Comparison of ENCODE assay signal across 23 cellular contexts in the genomic region with DNA sequence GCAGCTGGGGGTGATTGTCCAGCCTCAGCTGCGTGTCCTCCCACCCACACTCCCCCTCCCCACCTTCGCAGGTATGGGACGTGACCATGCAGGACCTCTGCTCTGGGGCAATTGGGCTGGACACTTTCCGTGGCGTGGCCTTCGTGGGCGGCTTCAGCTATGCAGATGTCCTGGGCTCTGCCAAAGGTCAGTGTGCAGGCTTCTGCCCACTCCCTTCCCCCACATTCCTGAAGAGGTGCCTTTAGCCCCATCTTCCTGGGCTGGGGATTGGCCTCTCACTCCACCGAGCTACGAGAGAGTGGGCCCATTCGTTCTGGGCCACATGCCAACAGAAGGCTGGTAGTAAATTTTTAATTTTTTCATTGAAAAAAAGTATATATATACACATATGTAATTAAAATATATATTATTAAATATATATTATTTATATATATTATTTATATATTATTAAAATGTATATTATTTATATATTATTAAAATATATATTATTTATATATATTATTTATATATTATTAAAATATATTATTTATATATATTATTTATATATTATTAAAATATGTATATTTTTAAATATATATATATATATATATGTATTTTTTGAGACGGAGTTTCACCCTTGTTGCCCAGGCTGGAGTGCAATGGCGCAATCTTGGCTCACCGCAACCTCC. TPM values are rescaled to one million over a fixed set of nuclear protein-coding genes. Genes with fewer than 3 reads are reported as not detected.
A peak's percentile ranks its signal among the peaks of the same experiment; 100 is the strongest.
DNase-seq lines count a peak whose midpoint lies in the region; ATAC-seq, FAIRE-seq and TF ChIP-seq lines count a peak whose summit lies in the region.
"Had no signal": no experiment of that assay in that cellular context is flagged by ENCODE, and none has a peak within 500 bp of the region (broad histone marks: within the 10 kb centered on the region; RNA-seq: fewer than 3 reads in every experiment).

No MANE protein-coding gene starts in this region.

- no TSS peak for BruUV-seq in GM12878 (replicated peaks; lab: Mats Ljungman, UMichigan)

- H3K9me3 ChIP-seq in GM12878 (replicated peaks; ENCODE audit: control insufficient read depth, insufficient read depth, low read length) (no peaks in the 10 kb centered on the region), osteoblast (ENCODE audit: low read depth, low read length) (no peaks in the 10 kb centered on the region), suprapubic skin (no peaks in the 10 kb centered on the region)
- H3K9me3 ChIP-seq: BLaER1, MG63, SK-N-SH had no signal

- no peaks in the 10 kb centered on the region for H3K27me3 ChIP-seq in GM12878 (replicated peaks in 1 of 2; ENCODE audit: control insufficient read depth in 2 of 2, insufficient read depth in 2 of 2, low read length in 1 of 2)
- H3K27me3 ChIP-seq in osteoblast (ENCODE audit: insufficient read depth, low read length), result no peaks in the 10 kb centered on the region
- H3K27me3 ChIP-seq in suprapubic skin, result no peaks in the 10 kb centered on the region
- H3K27me3 ChIP-seq: BLaER1, MG63 had no signal

- H3K36me3 ChIP-seq in GM12878 (ENCODE audit: control insufficient read depth in 2 of 2, insufficient read depth in 2 of 2, low read length in 1 of 2), result peaks cover 22 to 39% of the 10 kb centered on the region in 2 experiments; a peak in 3 of 4 replicates
- H3K36me3 ChIP-seq in osteoblast (ENCODE audit: insufficient read depth, low read length), result peaks cover 43% of the 10 kb centered on the region
- H3K36me3 ChIP-seq in suprapubic skin, result peaks cover 74% of the 10 kb centered on the region

- H3K4me2 ChIP-seq in GM12878 (ENCODE audit: control insufficient read depth, insufficient read depth) (no peak overlapping the region), osteoblast (ENCODE audit: insufficient read depth, low read length) (no peak overlapping the region)
- H3K4me2 ChIP-seq: BLaER1, SK-N-SH had no signal

- CTCF ChIA-PET in GM12878 (lab: Yijun Ruan, JAX), result no interaction called here

- no peak for ATAC-seq in GM12878

- TF ChIP-seq POLR2A in GM12878 (IDR thresholded peaks at IDR 0.05; ENCODE audit: low read depth, low read length) (0 out of 2 replicates have a peak, but pooled peaks have one; percentile 16), suprapubic skin (IDR thresholded peaks at IDR 0.05) (no peak)

- no peak overlapping the region for H3K9ac ChIP-seq in GM12878 (ENCODE audit: control insufficient read depth, insufficient read depth, low read length)
- H3K9ac ChIP-seq: BLaER1, GM23248, SK-N-SH had no signal

- whole genome bisulfite sequencing in GM12878 (ENCODE audit: insufficient coverage, insufficient replicate concordance, low lambda C conversion rate, missing lambda C conversion rate), result over 99% methylated on average over 13 of the region's 13 CpGs
- WGBS in suprapubic skin, result 92% methylated on average over 7 of the region's 13 CpGs

- H3K79me2 ChIP-seq in GM12878 (ENCODE audit: control insufficient read depth, insufficient read depth, low read length) (no peaks in the 10 kb centered on the region), osteoblast (ENCODE audit: insufficient read depth, low read length) (no peaks in the 10 kb centered on the region)

- RAD21 ChIA-PET in GM12878 (lab: Charles Lee; ENCODE audit: unreplicated experiment), result interaction anchor here (0.6 kb wide), 1 partner anchor 285 kb away, joined by 3 read pairs; no protein-coding TSS in a partner anchor

- H4K20me1 ChIP-seq in GM12878 (ENCODE audit: control insufficient read depth, insufficient read depth), result no peaks in the 10 kb centered on the region
- no peaks in the 10 kb centered on the region for H4K20me1 ChIP-seq in osteoblast (ENCODE audit: insufficient read depth, low read length)

- POLR2A ChIA-PET in GM12878 (lab: Charles Lee), result interaction anchor here (0.9 kb wide), 1 partner anchor 21 kb away, joined by 3 read pairs; a partner anchor contains a TSS

- H2AFZ ChIP-seq in GM12878 (ENCODE audit: control insufficient read depth, low read depth, low read length) (no peak overlapping the region), osteoblast (ENCODE audit: low read length) (no peak overlapping the region)
- H2AFZ ChIP-seq: GM23248 had no signal

- TF ChIP-seq CTCF in GM12878 (IDR thresholded peaks at IDR 0.05 in 2 of 3, conservative IDR thresholded peaks at IDR 0.05 in 1 of 3; ENCODE audit: control insufficient read depth in 2 of 3, extremely low read depth in 1 of 3, insufficient read depth in 1 of 3, low read depth in 3 of 3, low read length in 3 of 3) (no peak), osteoblast (IDR thresholded peaks at IDR 0.05; ENCODE audit: extremely low read depth, low read depth, low read length) (no peak), suprapubic skin (IDR thresholded peaks at IDR 0.05) (no peak)

- H3K27ac ChIP-seq in GM12878 (ENCODE audit: control insufficient read depth, insufficient read depth) (no peak overlapping the region), osteoblast (ENCODE audit: low read depth, low read length) (no peak overlapping the region), suprapubic skin (no peak overlapping the region)
- H3K27ac ChIP-seq: BLaER1, GM23248 had no signal

- no peak for DNase-seq in GM12878 (ENCODE audit: low read depth, low spot score)
- DNase-seq in osteoblast (ENCODE audit: insufficient read length, low spot score, missing footprints), result peak; percentile 60
- no peak for DNase-seq in suprapubic skin (ENCODE audit: low spot score in 2 of 2)
- no peak for DNase-seq in G401 (ENCODE audit: low spot score)
- DNase-seq: CD4-positive, CD25-positive, alpha-beta regulatory T cell; DMS153; DND-41; GM23248; H7; IMR-90; KG1; MG63; NCI-H1105 treated with DMSO at 0.1 percent for 48 hours; NCI-H146; NCI-H1930; NCI-H2107; NCI-H524 treated with DMSO at 0.1 percent for 48 hours; NCI-H774; SK-N-SH had no signal

- SMC1A ChIA-PET in GM12878 (lab: Charles Lee; ENCODE audit: uncharacterized antibody, unreplicated experiment), result no interaction called here

- FAIRE-seq in G401.6 (lab: Jason Lieb, UNC) (peak; percentile 97), GM12878 (lab: Jason Lieb, UNC) (no peak)

- in situ Hi-C loops in GM12878 (cut with MboI) (no loop called here), G401 (cut with HindIII; ENCODE audit: low sequenced_read_pairs) (no loop called here)

- H3K4me1 ChIP-seq in GM12878 (ENCODE audit: control insufficient read depth, insufficient read depth, low read length), result no peaks in the 10 kb centered on the region
- no peaks in the 10 kb centered on the region for H3K4me1 ChIP-seq in osteoblast (ENCODE audit: insufficient read depth, low read length)
- no peaks in the 10 kb centered on the region for H3K4me1 ChIP-seq in suprapubic skin

- H3K4me3 ChIP-seq in GM12878 (no peak overlapping the region), osteoblast (ENCODE audit: insufficient read depth, low read length) (no peak overlapping the region), suprapubic skin (no peak overlapping the region)
- H3K4me3 ChIP-seq: BLaER1, GM23248, MG63 had no signal

- TF ChIP-seq EP300 in GM12878 (IDR thresholded peaks at IDR 0.05; ENCODE audit: borderline replicate concordance in 1 of 2, control insufficient read depth in 1 of 2, low read depth in 2 of 2, low read length in 2 of 2) (no peak), suprapubic skin (IDR thresholded peaks at IDR 0.05) (no peak)

- no peak for TF ChIP-seq RAD21 in GM12878 (IDR thresholded peaks at IDR 0.05; ENCODE audit: insufficient read depth, low read depth, low read length)

- intact Hi-C loops in GM12878 (cut with micrococcal nuclease; ENCODE audit: unreplicated experiment), result no loop called here

RNA-seq across cellular contexts. Expression of a gene that starts 18.5 kb away (rescaled TPM):
- total RNA-seq in GM12878 (2013; cell fraction: nucleolus; rRNA removed), result 63.4 and 75.4 TPM in 2 replicates
- 65.5 and 73.4 TPM in 2 replicates for total RNA-seq in GM12878 (2014; rRNA removed)
- 25.8 and 30.3 TPM in 2 replicates for total RNA-seq in GM12878 (2014; rRNA removed; fragmentation: Illumina TruSeq; extraction: Trizol)
- 113 and 122 TPM in 2 replicates for total RNA-seq in GM12878 (2021)
- 23.9 TPM for polyA plus RNA-seq in GM12878 (2011; ENCODE audit: low read depth)
- polyA plus RNA-seq in GM12878 (2011; rRNA removed), result 18.8 and 42.4 TPM in 2 replicates
- 34.4 and 37.7 TPM in 2 replicates for polyA plus RNA-seq in GM12878 (2011; cell fraction: cytosol; rRNA removed)
- 85.3 and 143 TPM in 2 replicates for polyA plus RNA-seq in GM12878 (2011; cell fraction: nucleus; rRNA removed)
- 24.8 and 37.2 TPM in 2 replicates for polyA plus RNA-seq in GM12878 (2012)
- 31.3 and 36.4 TPM in 2 replicates for polyA plus RNA-seq in GM12878 (2014; fragmentation: Illumina TruSeq; extraction: Trizol)
- 10 to 100 TPM; 13.9 to 16.1 TPM for polyA plus RNA-seq in GM12878 (2014; fragmentation: Nextera tagmentation; extraction: Ambion mirVana)
- 51.9 and 63.8 TPM in 2 replicates for polyA plus RNA-seq in GM12878 (2014; rRNA removed)
- polyA plus RNA-seq in GM12878 (2016; fragmentation: Nextera tagmentation; extraction: Ambion mirVana), result 10 to 100 TPM; 72.1 to 77.0 TPM
- polyA minus RNA-seq in GM12878 (2011; rRNA and poly(A)+ RNA removed), result 56.5 and 90.4 TPM in 2 replicates
- polyA minus RNA-seq in GM12878 (2011; cell fraction: cytosol; rRNA and poly(A)+ RNA removed), result 34.6 and 38.9 TPM in 2 replicates
- polyA minus RNA-seq in GM12878 (2011; cell fraction: nucleus; rRNA and poly(A)+ RNA removed), result 38.6 and 68.2 TPM in 2 replicates
- total RNA-seq in osteoblast, result 14.1 and 18.8 TPM in 2 replicates
- 10 to 100 TPM; 13.0 to 35.1 (median 16.7) TPM for total RNA-seq in suprapubic skin
- total RNA-seq in G401 (2014; rRNA removed; shearing (Covaris generic)), result 133 and 173 TPM in 2 replicates

RNA-seq across cellular contexts. Expression of a gene that starts 19.8 kb away (rescaled TPM):
- 125 and 136 TPM in 2 replicates for total RNA-seq in GM12878 (2013; cell fraction: nucleolus; rRNA removed)
- 13.9 and 14.6 TPM in 2 replicates for total RNA-seq in GM12878 (2014; rRNA removed)
- 9.9 and 12.3 TPM in 2 replicates for total RNA-seq in GM12878 (2014; rRNA removed; fragmentation: Illumina TruSeq; extraction: Trizol)
- 40.7 and 45.7 TPM in 2 replicates for total RNA-seq in GM12878 (2021)
- polyA plus RNA-seq in GM12878 (2011; ENCODE audit: low read depth), result 16.0 TPM
- 16.9 and 26.5 TPM in 2 replicates for polyA plus RNA-seq in GM12878 (2011; rRNA removed)
- 23.3 and 39.5 TPM in 2 replicates for polyA plus RNA-seq in GM12878 (2011; cell fraction: cytosol; rRNA removed)
- polyA plus RNA-seq in GM12878 (2011; cell fraction: nucleus; rRNA removed), result 259 and 294 TPM in 2 replicates
- 34.3 and 34.5 TPM in 2 replicates for polyA plus RNA-seq in GM12878 (2012)
- 25.5 and 26.4 TPM in 2 replicates for polyA plus RNA-seq in GM12878 (2014; fragmentation: Illumina TruSeq; extraction: Trizol)
- 1 to 10 TPM; 6.6 to 7.0 TPM for polyA plus RNA-seq in GM12878 (2014; fragmentation: Nextera tagmentation; extraction: Ambion mirVana)
- 23.5 and 30.2 TPM in 2 replicates for polyA plus RNA-seq in GM12878 (2014; rRNA removed)
- 10 to 100 TPM; 27.5 to 28.5 TPM for polyA plus RNA-seq in GM12878 (2016; fragmentation: Nextera tagmentation; extraction: Ambion mirVana)
- polyA minus RNA-seq in GM12878 (2011; rRNA and poly(A)+ RNA removed), result 44.8 and 48.2 TPM in 2 replicates
- polyA minus RNA-seq in GM12878 (2011; cell fraction: cytosol; rRNA and poly(A)+ RNA removed), result 7.7 and 12.4 TPM in 2 replicates
- polyA minus RNA-seq in GM12878 (2011; cell fraction: nucleus; rRNA and poly(A)+ RNA removed), result 110 and 134 TPM in 2 replicates
- total RNA-seq in osteoblast, result 6.2 and 7.6 TPM in 2 replicates
- total RNA-seq in suprapubic skin, result 10 to 100 TPM; 16.8 to 58.1 (median 22.3) TPM
- total RNA-seq in G401 (2014; rRNA removed; shearing (Covaris generic)), result 15.0 and 22.9 TPM in 2 replicates

RNA-seq across cellular contexts. Expression of a gene that starts 20.9 kb away (rescaled TPM):
- 3.2 and 3.6 TPM in 2 replicates for total RNA-seq in GM12878 (2013; cell fraction: nucleolus; rRNA removed)
- 48.8 and 52.3 TPM in 2 replicates for total RNA-seq in GM12878 (2014; rRNA removed)
- 26.9 and 30.1 TPM in 2 replicates for total RNA-seq in GM12878 (2014; rRNA removed; fragmentation: Illumina TruSeq; extraction: Trizol)
- total RNA-seq in GM12878 (2021), result 41.9 and 48.9 TPM in 2 replicates
- 24.4 TPM for polyA plus RNA-seq in GM12878 (2011; ENCODE audit: low read depth)
- 37.0 and 63.3 TPM in 2 replicates for polyA plus RNA-seq in GM12878 (2011; rRNA removed)
- 88.3 and 119 TPM in 2 replicates for polyA plus RNA-seq in GM12878 (2011; cell fraction: cytosol; rRNA removed)
- polyA plus RNA-seq in GM12878 (2011; cell fraction: nucleus; rRNA removed), result 84.7 and 108 TPM in 2 replicates
- polyA plus RNA-seq in GM12878 (2012), result 33.7 and 42.9 TPM in 2 replicates
- polyA plus RNA-seq in GM12878 (2014; fragmentation: Illumina TruSeq; extraction: Trizol), result 31.3 and 47.5 TPM in 2 replicates
- polyA plus RNA-seq in GM12878 (2014; fragmentation: Nextera tagmentation; extraction: Ambion mirVana), result 100 to 1,000 TPM; 123 to 181 TPM
- polyA plus RNA-seq in GM12878 (2014; rRNA removed), result 59.5 and 67.1 TPM in 2 replicates
- 10 to 100 TPM; 87.2 to 91.4 TPM for polyA plus RNA-seq in GM12878 (2016; fragmentation: Nextera tagmentation; extraction: Ambion mirVana)
- 23.9 and 48.8 TPM in 2 replicates for polyA minus RNA-seq in GM12878 (2011; rRNA and poly(A)+ RNA removed)
- 24.4 and 24.7 TPM in 2 replicates for polyA minus RNA-seq in GM12878 (2011; cell fraction: cytosol; rRNA and poly(A)+ RNA removed)
- polyA minus RNA-seq in GM12878 (2011; cell fraction: nucleus; rRNA and poly(A)+ RNA removed), result 10.2 and 14.9 TPM in 2 replicates
- 8.0 and 8.3 TPM in 2 replicates for total RNA-seq in osteoblast
- total RNA-seq in suprapubic skin, result 10 to 100 TPM; 12.6 to 16.3 (median 13.7) TPM
- 54.4 and 65.3 TPM in 2 replicates for total RNA-seq in G401 (2014; rRNA removed; shearing (Covaris generic))

RNA-seq across cellular contexts. Expression of a gene that starts 27.6 kb away (rescaled TPM):
- total RNA-seq in GM12878 (2013; cell fraction: nucleolus; rRNA removed), result 5.0 and 6.5 TPM in 2 replicates
- 1.6 and 1.7 TPM in 2 replicates for total RNA-seq in GM12878 (2014; rRNA removed)
- total RNA-seq in GM12878 (2014; rRNA removed; fragmentation: Illumina TruSeq; extraction: Trizol), result 1.1 and 1.5 TPM in 2 replicates
- 3.4 and 4.7 TPM in 2 replicates for total RNA-seq in GM12878 (2021)
- 1.7 TPM for polyA plus RNA-seq in GM12878 (2011; ENCODE audit: low read depth)
- polyA plus RNA-seq in GM12878 (2011; rRNA removed), result 0.91 and 2.0 TPM in 2 replicates
- 2.4 and 2.8 TPM in 2 replicates for polyA plus RNA-seq in GM12878 (2011; cell fraction: cytosol; rRNA removed)
- 12.6 and 18.6 TPM in 2 replicates for polyA plus RNA-seq in GM12878 (2011; cell fraction: nucleus; rRNA removed)
- 2.8 and 3.0 TPM in 2 replicates for polyA plus RNA-seq in GM12878 (2012)
- polyA plus RNA-seq in GM12878 (2014; fragmentation: Illumina TruSeq; extraction: Trizol), result 2.6 and 3.2 TPM in 2 replicates
- 1 to 10 TPM; 1.2 to 2.3 TPM for polyA plus RNA-seq in GM12878 (2014; fragmentation: Nextera tagmentation; extraction: Ambion mirVana)
- polyA plus RNA-seq in GM12878 (2014; rRNA removed), result 4.2 and 4.6 TPM in 2 replicates
- polyA plus RNA-seq in GM12878 (2016; fragmentation: Nextera tagmentation; extraction: Ambion mirVana), result 1 to 10 TPM; 1.8 to 2.2 TPM
- polyA minus RNA-seq in GM12878 (2011; rRNA and poly(A)+ RNA removed), result 2.0 and 2.2 TPM in 2 replicates
- 0.53 and 1.1 TPM in 2 replicates for polyA minus RNA-seq in GM12878 (2011; cell fraction: cytosol; rRNA and poly(A)+ RNA removed)
- 2.8 and 6.6 TPM in 2 replicates for polyA minus RNA-seq in GM12878 (2011; cell fraction: nucleus; rRNA and poly(A)+ RNA removed)
- total RNA-seq in osteoblast, result 1.1 and 2.1 TPM in 2 replicates
- total RNA-seq in suprapubic skin, result 1 to 10 TPM in 3 of 4 donors, under 1 TPM in 1; 0.80 to 2.4 (median 1.5) TPM
- 0.68 and 1.7 TPM in 2 replicates for total RNA-seq in G401 (2014; rRNA removed; shearing (Covaris generic))

RNA-seq across cellular contexts. Expression of a gene that starts 42.4 kb away (rescaled TPM):
- total RNA-seq in GM12878 (2013; cell fraction: nucleolus; rRNA removed), result not detected in 2 replicates
- total RNA-seq in GM12878 (2014; rRNA removed) (not detected in 2 replicates), GM12878 (2014; rRNA removed; fragmentation: Illumina TruSeq; extraction: Trizol) (not detected in 2 replicates), GM12878 (2021) (not detected in 2 replicates), osteoblast (not detected in 2 replicates), suprapubic skin (10 to 100 TPM in 2 of 4 donors, 1 to 10 TPM in 2; 2.3 to 22.2 (median 11.0) TPM)
- polyA plus RNA-seq in GM12878 (2011; ENCODE audit: low read depth), result not detected
- polyA plus RNA-seq in GM12878 (2011; rRNA removed) (not detected in 2 replicates), GM12878 (2014; fragmentation: Illumina TruSeq; extraction: Trizol) (not detected in 2 replicates), GM12878 (2014; fragmentation: Nextera tagmentation; extraction: Ambion mirVana) (not detected), GM12878 (2014; rRNA removed) (not detected in 2 replicates), GM12878 (2016; fragmentation: Nextera tagmentation; extraction: Ambion mirVana) (not detected)
- not detected in 2 replicates for polyA plus RNA-seq in GM12878 (2011; cell fraction: cytosol; rRNA removed)
- polyA plus RNA-seq in GM12878 (2011; cell fraction: nucleus; rRNA removed), result not detected in 2 replicates
- not detected in 2 replicates for polyA plus RNA-seq in GM12878 (2012)
- not detected in 2 replicates for polyA minus RNA-seq in GM12878 (2011; rRNA and poly(A)+ RNA removed)
- not detected in 2 replicates for polyA minus RNA-seq in GM12878 (2011; cell fraction: cytosol; rRNA and poly(A)+ RNA removed)
- polyA minus RNA-seq in GM12878 (2011; cell fraction: nucleus; rRNA and poly(A)+ RNA removed), result not detected in 2 replicates
- total RNA-seq in G401 (2014; rRNA removed; shearing (Covaris generic)), result 4.6 and 5.6 TPM in 2 replicates
- total RNA-seq: A172; CD4-positive, CD25-positive, alpha-beta regulatory T cell; GM23248; IMR-90 had no signal
- polyA plus RNA-seq: AG04450; CD4-positive, CD25-positive, alpha-beta regulatory T cell; GM23248; IMR-90; SK-N-SH had no signal
